Comparison of ENCODE assay signal across 6 cellular contexts in genomic region chr9:34611251-34611810, GRCh38. TPM values are rescaled to one million over a fixed set of nuclear protein-coding genes. Genes with fewer than 3 reads are reported as not detected.
DNase-seq lines count a peak whose midpoint lies in the region; ATAC-seq and TF ChIP-seq lines count a peak whose summit lies in the region.

No MANE protein-coding gene starts in this region.

- H3K9me3 ChIP-seq in psoas muscle = no peaks in the 10 kb centered on the region

- WGBS in psoas muscle, 3 donors = 22 to 49% (median 31%) methylated on average over 10 of the region's 10 CpGs

- H3K4me3 Mint-ChIP-seq in stimulated activated naive CD8-positive, alpha-beta T cell treated with anti-CD3 and anti-CD28 coated beads, Interleukin-15, Interleukin-2, amounts not matched to agents 100 ng/mL and 50 ng/mL, for 24 hours = peak overlapping the region; percentile 91

- peaks cover 29% of the 10 kb centered on the region for H3K4me1 Mint-ChIP-seq in stimulated activated naive CD8-positive, alpha-beta T cell treated with anti-CD3 and anti-CD28 coated beads, Interleukin-15, Interleukin-2, amounts not matched to agents 100 ng/mL and 50 ng/mL, for 24 hours (ENCODE audit: low read depth)

- peak overlapping the region; percentile 90 for H3K27ac Mint-ChIP-seq in stimulated activated naive CD8-positive, alpha-beta T cell treated with anti-CD3 and anti-CD28 coated beads, Interleukin-15, Interleukin-2, amounts not matched to agents 100 ng/mL and 50 ng/mL, for 24 hours

- no peak for ATAC-seq in stimulated activated naive CD8-positive, alpha-beta T cell treated with anti-CD3 and anti-CD28 coated beads, Interleukin-15, Interleukin-2, amounts not matched to agents 100 U/mL and 50 U/mL, for 24 hours
- peak; percentile 28 to 50 (median 34) for ATAC-seq in psoas muscle
- no peak for ATAC-seq in GM19455 (IDR thresholded peaks at IDR 0.05; ENCODE audit: unreplicated experiment)

- H3K27me3 Mint-ChIP-seq in stimulated activated naive CD8-positive, alpha-beta T cell treated with anti-CD3 and anti-CD28 coated beads, Interleukin-15, Interleukin-2, amounts not matched to agents 100 ng/mL and 50 ng/mL, for 24 hours = no peaks in the 10 kb centered on the region

- peaks cover 12% of the 10 kb centered on the region for H3K36me3 Mint-ChIP-seq in stimulated activated naive CD8-positive, alpha-beta T cell treated with anti-CD3 and anti-CD28 coated beads, Interleukin-15, Interleukin-2, amounts not matched to agents 100 ng/mL and 50 ng/mL, for 24 hours (ENCODE audit: low read depth)

- no peak for DNase-seq in stimulated activated naive CD8-positive, alpha-beta T cell treated with anti-CD3 and anti-CD28 coated beads, Interleukin-15, Interleukin-2, amounts not matched to agents 100 U/mL and 50 U/mL, for 24 hours
- DNase-seq in dorsolateral prefrontal cortex (peak in 1 of 10 donors; percentile 22), psoas muscle (peak in 1 of 2 donors; percentile 62), NCI-H1105 treated with DMSO at 0.1 percent for 48 hours (lab: John Stamatoyannopoulos, UW) (no peak)

- TF ChIP-seq CTCF in dorsolateral prefrontal cortex (IDR thresholded peaks at IDR 0.05 in 54 of 56, conservative IDR thresholded peaks at IDR 0.05 in 2 of 56; ENCODE audit: low read depth in 1 of 56, partially characterized antibody in 56 of 56) = no peak
- TF ChIP-seq CTCF in psoas muscle (IDR thresholded peaks at IDR 0.05) = no peak

- peaks cover 3 to 33% of the 10 kb centered on the region in 2 donors for H3K36me3 ChIP-seq in psoas muscle (ENCODE audit: insufficient read depth in 1 of 2, low read depth in 1 of 2)

- H3K4me3 ChIP-seq in dorsolateral prefrontal cortex = peak overlapping the region; percentile 38 to 94 (median 81)
- H3K4me3 ChIP-seq in psoas muscle = peak overlapping the region; percentile 73

- H3K27me3 ChIP-seq in dorsolateral prefrontal cortex (no peaks in the 10 kb centered on the region), psoas muscle (ENCODE audit: insufficient read depth in 3 of 3, low read length in 2 of 3) (no peaks in the 10 kb centered on the region)

- no peaks in the 10 kb centered on the region for H3K9me3 Mint-ChIP-seq in stimulated activated naive CD8-positive, alpha-beta T cell treated with anti-CD3 and anti-CD28 coated beads, Interleukin-15, Interleukin-2, amounts not matched to agents 100 ng/mL and 50 ng/mL, for 24 hours

- H3K4me1 ChIP-seq in psoas muscle = peaks cover 26% of the 10 kb centered on the region

- H3K27ac ChIP-seq in dorsolateral prefrontal cortex (peak overlapping the region in 58 of 59 donors; percentile 10 to 96 (median 90)), psoas muscle (peak overlapping the region; percentile 84)

- intact Hi-C loops in dorsolateral prefrontal cortex (cut with DNase I) (no loop called here), psoas muscle (cut with DNase I) (loop anchor here in 1 of 2 donors (5.0 kb wide), 1 partner anchor 91 kb away; no protein-coding TSS in a partner anchor)

RNA-seq across cellular contexts. Expression of gene RPP25L, which starts 0.6 kb away (rescaled TPM):
- total RNA-seq in dorsolateral prefrontal cortex = 10 to 100 TPM; 12.3 to 32.2 (median 20.6) TPM
- total RNA-seq in psoas muscle = 10 to 100 TPM; 63.1 to 84.7 (median 68.3) TPM
- 100 to 1,000 TPM in 1 of 3 donors, 10 to 100 TPM in 2; 58.5 to 124 (median 70.1) TPM for polyA plus RNA-seq in psoas muscle

RNA-seq across cellular contexts. Expression of gene DCTN3, which starts 9.0 kb away (rescaled TPM):
- 100 to 1,000 TPM in 116 of 120 experiments, 10 to 100 TPM in 4; 83.5 to 180 (median 139) TPM for total RNA-seq in dorsolateral prefrontal cortex
- 100 to 1,000 TPM in 2 of 4 donors, 10 to 100 TPM in 2; 79.4 to 109 (median 93.8) TPM for total RNA-seq in psoas muscle
- 10 to 100 TPM; 52.7 to 96.5 (median 95.8) TPM for polyA plus RNA-seq in psoas muscle

RNA-seq across cellular contexts. Expression of gene ARID3C, which starts 17.5 kb away (rescaled TPM):
- total RNA-seq in dorsolateral prefrontal cortex (1 to 10 TPM in 41 of 120 experiments, under 1 TPM in 68, not detected in 11; 0.30 to 3.0 (median 0.87) TPM), psoas muscle (under 1 TPM in 1 of 4 donors, not detected in 3; 0.16 TPM)
- polyA plus RNA-seq in psoas muscle = not detected

RNA-seq across cellular contexts. Expression of gene CNTFR, which starts 21.8 kb away (rescaled TPM):
- total RNA-seq in dorsolateral prefrontal cortex (100 to 1,000 TPM in 12 of 120 experiments, 10 to 100 TPM in 108; 36.2 to 149 (median 67.2) TPM), psoas muscle (10 to 100 TPM; 32.3 to 85.1 (median 54.7) TPM)
- polyA plus RNA-seq in psoas muscle = 10 to 100 TPM; 59.9 to 97.4 (median 64.4) TPM

RNA-seq across cellular contexts. Expression of gene SIGMAR1, which starts 26.3 kb away (rescaled TPM):
- total RNA-seq in dorsolateral prefrontal cortex = 10 to 100 TPM; 26.3 to 48.1 (median 36.0) TPM
- 10 to 100 TPM; 13.0 to 16.5 (median 13.8) TPM for total RNA-seq in psoas muscle
- 10 to 100 TPM; 13.8 to 50.1 (median 20.1) TPM for polyA plus RNA-seq in psoas muscle

Comparison
In these comparisons a context has a peak if more than half of its experiments do, and no peak if none do; other contexts are left out.
1. ATAC-seq: peak in psoas muscle (4 of 4); none in stimulated activated naive CD8-positive, alpha-beta T cell treated with anti-CD3 and anti-CD28 coated beads, Interleukin-15, Interleukin-2, amounts not matched to agents 100 U/mL and 50 U/mL, for 24 hours (single experiment) and GM19455 (single experiment).